ENCODE assay signal across 7 cellular contexts in the genomic region with DNA sequence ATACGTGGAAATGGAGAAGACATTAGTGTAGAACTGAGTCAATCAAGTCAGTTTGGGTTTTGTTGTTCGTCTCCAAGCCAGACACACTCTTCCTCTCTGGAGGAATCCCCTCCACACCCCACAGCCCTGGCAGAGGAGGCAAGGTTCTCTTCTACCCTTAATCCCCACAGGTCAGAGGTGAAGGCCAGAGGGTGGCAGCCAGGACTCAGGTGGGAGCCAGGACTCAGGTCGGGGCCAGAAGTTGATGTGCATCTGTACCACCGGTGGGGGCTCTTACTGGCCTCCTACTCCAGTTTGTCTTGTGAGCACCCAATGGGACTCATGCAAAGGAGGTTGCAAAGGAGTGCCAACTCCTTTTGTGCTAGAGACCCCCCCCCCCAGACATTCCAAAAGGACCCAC.
"Had no signal": no experiment of that assay in that cellular context is flagged by ENCODE, and none has a peak within 500 bp of the region (broad histone marks: within the 10 kb centered on the region; RNA-seq: fewer than 3 reads in every experiment).

No MANE protein-coding gene starts in this region.

- H3K4me1 Mint-ChIP-seq: IgD-negative memory B cell had no signal

- H3K4me3 Mint-ChIP-seq: GM23338, H9, IgD-negative memory B cell had no signal

- H3K27me3 Mint-ChIP-seq: IgD-negative memory B cell had no signal

- H3K4me3 ChIP-seq: GM23338 had no signal

- FAIRE-seq: H1, H54, HTR-8/SVneo had no signal

- H3K27ac Mint-ChIP-seq: GM23338, H9, IgD-negative memory B cell had no signal

- DNase-seq: H9, HCEC 1CT had no signal

- H3K4me2 ChIP-seq: GM23338 had no signal
